ENCODE assay signal across 9 cellular contexts in genomic region chr3:172106989-172107388, GRCh38.
DNase-seq lines count a peak whose midpoint lies in the region; ATAC-seq and TF ChIP-seq lines count a peak whose summit lies in the region.
"Had no signal": no experiment of that assay in that cellular context is flagged by ENCODE, and none has a peak within 500 bp of the region (broad histone marks: within the 10 kb centered on the region; RNA-seq: fewer than 3 reads in every experiment).

No MANE protein-coding gene starts in this region.

- H2AFZ ChIP-seq in OCI-LY3 (ENCODE audit: low read depth, low read length), result no peak overlapping the region

- peak overlapping the region; percentile 96 for H3K27ac Mint-ChIP-seq in activated T-cell treated with anti-CD3 and anti-CD28 coated beads, Interleukin-2, amount 50 U/mL, for 72 hours

- H3K27ac ChIP-seq in OCI-LY3 (ENCODE audit: low read length) (no peak overlapping the region), mesodermal cell (ENCODE audit: low read depth, low read length, severe bottlenecking) (peak overlapping the region; percentile 23)

- H3K9ac ChIP-seq in OCI-LY3 (ENCODE audit: low read length), result no peak overlapping the region

- peak; percentile 65 to 74 for DNase-seq in activated T-cell treated with anti-CD3 and anti-CD28 coated beads, Interleukin-2, amount 50 U/mL, for 72 hours
- DNase-seq in stimulated activated CD8-positive, alpha-beta memory T cell treated with anti-CD3 and anti-CD28 coated beads, Interleukin-7, amount 100 ng/mL, for 48 hours (ENCODE audit: extremely low read depth in 1 of 2, low read depth in 1 of 2), result peak; percentile 45 to 65
- DNase-seq in DMS153 (lab: John Stamatoyannopoulos, UW) (no peak), NCI-H345 treated with DMSO at 0.1 percent for 48 hours (lab: John Stamatoyannopoulos, UW; ENCODE audit: unreplicated experiment) (no peak)
- DNase-seq: heart right ventricle had no signal

- peaks cover 50% of the 10 kb centered on the region for H3K27me3 ChIP-seq in OCI-LY3 (ENCODE audit: low read depth, low read length)
- H3K27me3 ChIP-seq: heart right ventricle had no signal

- H3K4me1 Mint-ChIP-seq in activated T-cell treated with anti-CD3 and anti-CD28 coated beads, Interleukin-2, amount 50 U/mL, for 72 hours (ENCODE audit: low read depth), result peaks cover 67% of the 10 kb centered on the region

- no peaks in the 10 kb centered on the region for H3K27me3 Mint-ChIP-seq in activated T-cell treated with anti-CD3 and anti-CD28 coated beads, Interleukin-2, amount 50 U/mL, for 72 hours (ENCODE audit: low read depth)

- H3K79me2 ChIP-seq in OCI-LY3 (ENCODE audit: low read length), result no peaks in the 10 kb centered on the region; the same call in 1 of the 2 replicates

- WGBS in mesodermal cell (ENCODE audit: insufficient coverage in 2 of 2), 2 experiments, result 73 to 85% methylated on average over 5 to 7 of the region's 7 CpGs

- H3K4me3 Mint-ChIP-seq in activated T-cell treated with anti-CD3 and anti-CD28 coated beads, Interleukin-2, amount 50 U/mL, for 72 hours, result peak overlapping the region; percentile 76 to 92

- H3K4me2 ChIP-seq in OCI-LY3 (ENCODE audit: low read length), result peak overlapping the region; percentile 71

- peaks cover 25% of the 10 kb centered on the region for H3K4me1 ChIP-seq in OCI-LY3 (ENCODE audit: low read length)
- peaks cover 32% of the 10 kb centered on the region for H3K4me1 ChIP-seq in mesodermal cell (ENCODE audit: control insufficient read depth, insufficient read depth, low read length, poor library complexity, severe bottlenecking)

- no peaks in the 10 kb centered on the region for H3K36me3 ChIP-seq in OCI-LY3 (replicated peaks; ENCODE audit: low read depth, low read length)
- H3K36me3 ChIP-seq in mesodermal cell (ENCODE audit: control insufficient read depth, insufficient read depth, low read length), result peaks cover 30% of the 10 kb centered on the region

- ATAC-seq in GM18498 (IDR thresholded peaks at IDR 0.05; ENCODE audit: unreplicated experiment) (peak; percentile 57), HG02840 (IDR thresholded peaks at IDR 0.05; ENCODE audit: low FRiP score, unreplicated experiment) (peak; percentile 41)
- peak; percentile 48 to 62 for ATAC-seq in activated T-cell treated with anti-CD3 and anti-CD28 coated beads, Interleukin-2, amount 50 U/mL, for 72 hours (replicated peaks in 1 of 2)

- TF ChIP-seq CTCF in OCI-LY3 (IDR thresholded peaks at IDR 0.05; ENCODE audit: low read depth, low read length), result no peak

- peaks cover 77% of the 10 kb centered on the region for H4K20me1 ChIP-seq in OCI-LY3 (ENCODE audit: insufficient read depth, low read length)

- H3K9me3 ChIP-seq in OCI-LY3 (ENCODE audit: insufficient read depth, low read length) (no peaks in the 10 kb centered on the region), mesodermal cell (ENCODE audit: control insufficient read depth, low read length) (no peaks in the 10 kb centered on the region)
- H3K9me3 ChIP-seq: heart right ventricle had no signal

- H3K36me3 Mint-ChIP-seq in activated T-cell treated with anti-CD3 and anti-CD28 coated beads, Interleukin-2, amount 50 U/mL, for 72 hours (ENCODE audit: insufficient read depth in 2 of 2), result no peaks in the 10 kb centered on the region

- no peaks in the 10 kb centered on the region for H3K9me3 Mint-ChIP-seq in activated T-cell treated with anti-CD3 and anti-CD28 coated beads, Interleukin-2, amount 50 U/mL, for 72 hours

- H3K4me3 ChIP-seq in OCI-LY3 (ENCODE audit: low read length), result peak overlapping the region; percentile 46
- H3K4me3 ChIP-seq in mesodermal cell (ENCODE audit: extremely low read depth, insufficient read depth, low read length, poor library complexity, severe bottlenecking), result no peak overlapping the region
- H3K4me3 ChIP-seq: heart right ventricle had no signal

Comparison
In these comparisons a context has a peak if more than half of its experiments do, and no peak if none do; other contexts are left out.
1. DNase-seq: peak in activated T-cell treated with anti-CD3 and anti-CD28 coated beads, Interleukin-2, amount 50 U/mL, for 72 hours (2 of 2) and stimulated activated CD8-positive, alpha-beta memory T cell treated with anti-CD3 and anti-CD28 coated beads, Interleukin-7, amount 100 ng/mL, for 48 hours (2 of 2); none in DMS153 (single experiment) and NCI-H345 treated with DMSO at 0.1 percent for 48 hours (single experiment).
2. Peak in every context shown above with its lines, with median percentiles within 50 percentile points of each other: ATAC-seq.